9 cellular contexts compared by ENCODE assay signal in the genomic region with DNA sequence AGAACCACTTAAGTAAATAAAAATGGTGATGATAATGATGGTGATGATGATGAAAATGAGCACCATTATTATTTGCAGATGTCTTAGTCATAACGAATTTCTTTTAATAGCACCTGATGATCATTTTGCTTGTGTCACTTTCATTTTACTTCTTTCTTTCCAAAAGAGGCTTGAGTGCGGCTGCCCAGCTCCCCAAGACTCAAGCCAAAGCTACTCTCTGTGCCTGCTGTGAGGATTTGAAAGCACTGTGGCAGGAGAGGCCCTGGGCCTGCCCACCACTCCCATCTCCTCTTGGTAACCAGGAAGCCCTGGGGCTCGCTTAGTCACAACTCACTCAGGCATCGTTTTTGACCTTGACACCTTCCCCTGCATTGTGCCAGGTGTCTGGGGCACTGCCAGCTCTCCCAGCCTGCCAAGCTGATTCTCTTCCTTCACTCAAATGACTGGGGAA. TPM values are rescaled to one million over a fixed set of nuclear protein-coding genes. Genes with fewer than 3 reads are reported as not detected.
DNase-seq lines count a peak whose midpoint lies in the region; ATAC-seq, FAIRE-seq and TF ChIP-seq lines count a peak whose summit lies in the region.
"Had no signal": no experiment of that assay in that cellular context is flagged by ENCODE, and none has a peak within 500 bp of the region (broad histone marks: within the 10 kb centered on the region; RNA-seq: fewer than 3 reads in every experiment).

No MANE protein-coding gene starts in this region.

- H3K9ac ChIP-seq in HepG2 (ENCODE audit: insufficient read depth, low read depth, low read length) = no peak overlapping the region

- intact Hi-C loops in HepG2 (cut with micrococcal nuclease; ENCODE audit: unreplicated experiment) = no loop called here
- intact Hi-C loops in activated T-helper 1 cell treated with anti-CD3 and anti-CD28 coated beads, Interleukin-12 subunit alpha, Interleukin-12 subunit beta, Interleukin-2, Interleukin-4 antibody, amounts not matched to agents 30 ng/mL and 10 ng/mL and 1 ng/mL, durations not matched to agents 14 hours and 24 hours and 36 hours (cut with micrococcal nuclease) = no loop called here

- no peaks in the 10 kb centered on the region for H3K9me3 ChIP-seq in HepG2 (ENCODE audit: low read length)

- POLR2A ChIA-PET in HepG2 (lab: Yijun Ruan, JAX) = no interaction called here

- H3K27ac ChIP-seq in HepG2 (ENCODE audit: extremely low read length, insufficient read depth, low read length) = no peak overlapping the region

- H3K79me2 ChIP-seq in HepG2 (ENCODE audit: insufficient read depth, low read length) = no peaks in the 10 kb centered on the region

- no peak overlapping the region for H3K4me2 ChIP-seq in HepG2 (ENCODE audit: low read depth, low read length)

- peak; percentile 67 for DNase-seq in ELR (ENCODE audit: low read depth)
- peak; percentile 49 for DNase-seq in SHP77 treated with DMSO at 0.1 percent for 48 hours (lab: John Stamatoyannopoulos, UW)
- DNase-seq in HepG2 (ENCODE audit: low spot score) = no peak
- no peak for DNase-seq in NAMALWA (ENCODE audit: low spot score)
- no peak for DNase-seq in activated T-helper 1 cell treated with anti-CD3 and anti-CD28 coated beads, Interleukin-12 subunit alpha, Interleukin-12 subunit beta, Interleukin-2, Interleukin-4 antibody, amounts not matched to agents 30 ng/mL and 10 ng/mL and 1 ng/mL, durations not matched to agents 14 hours and 24 hours and 36 hours (ENCODE audit: low spot score)
- DNase-seq in stimulated activated naive B cell treated with anti-CD40 and anti-IgM and Interleukin-4, amounts not matched to agents 10 μg/mL and 1 μg/mL and 100 μg/mL, for 72 hours = no peak

- no peak overlapping the region for H3K4me3 ChIP-seq in HepG2 (replicated peaks in 1 of 3; ENCODE audit: insufficient read depth in 1 of 3, low read depth in 2 of 3, low read length in 3 of 3)

- TF ChIP-seq CTCF in HepG2 (CRISPR knock-in tag; IDR thresholded peaks at IDR 0.05) = no peak

- peaks cover 6% of the 10 kb centered on the region for H3K27me3 Mint-ChIP-seq in activated T-helper 1 cell treated with anti-CD3 and anti-CD28 coated beads, Interleukin-12 subunit alpha, Interleukin-12 subunit beta, Interleukin-2, Interleukin-4 antibody, amounts not matched to agents 30 ng/mL and 10 ng/mL and 1 ng/mL, durations not matched to agents 14 hours and 24 hours and 36 hours (ENCODE audit: insufficient read depth)
- peaks cover 15 to 23% of the 10 kb centered on the region in 2 donors for H3K27me3 Mint-ChIP-seq in stimulated activated naive B cell treated with anti-CD40 and anti-IgM and Interleukin-4, amounts not matched to agents 10 μg/mL and 1 μg/mL and 100 μg/mL, for 72 hours

- no peaks in the 10 kb centered on the region for H3K36me3 Mint-ChIP-seq in activated T-helper 1 cell treated with anti-CD3 and anti-CD28 coated beads, Interleukin-12 subunit alpha, Interleukin-12 subunit beta, Interleukin-2, Interleukin-4 antibody, amounts not matched to agents 30 ng/mL and 10 ng/mL and 1 ng/mL, durations not matched to agents 14 hours and 24 hours and 36 hours (ENCODE audit: low read depth)
- peaks cover 0 to 4% of the 10 kb centered on the region in 2 donors for H3K36me3 Mint-ChIP-seq in stimulated activated naive B cell treated with anti-CD40 and anti-IgM and Interleukin-4, amounts not matched to agents 10 μg/mL and 1 μg/mL and 100 μg/mL, for 72 hours

- no TSS peak for BruUV-seq in HepG2 (replicated peaks; lab: Mats Ljungman, UMichigan)

- TF ChIP-seq EP300 in HepG2 (IDR thresholded peaks at IDR 0.05; ENCODE audit: low read depth in 2 of 2, low read length in 2 of 2) (no peak), HepG2 (CRISPR knock-in tag; IDR thresholded peaks at IDR 0.05; ENCODE audit: borderline replicate concordance) (no peak)

- peaks cover 59% of the 10 kb centered on the region for H3K4me1 ChIP-seq in HepG2 (ENCODE audit: insufficient read depth, low read length)

- FAIRE-seq in HepG2 (lab: Jason Lieb, UNC) = no peak
- FAIRE-seq: TTC549 had no signal

- no peak overlapping the region for H2AFZ ChIP-seq in HepG2 (ENCODE audit: low read length)

- TF ChIP-seq POLR2A in HepG2 (IDR thresholded peaks at IDR 0.05; ENCODE audit: insufficient read depth in 1 of 2, low read depth in 2 of 2, low read length in 2 of 2) = no peak

- CTCF ChIA-PET in HepG2 (lab: Yijun Ruan, JAX; ENCODE audit: low intra/inter-chr PET ratio, low total read pairs) = no interaction called here

- no peak overlapping the region for H3K4me3 Mint-ChIP-seq in activated T-helper 1 cell treated with anti-CD3 and anti-CD28 coated beads, Interleukin-12 subunit alpha, Interleukin-12 subunit beta, Interleukin-2, Interleukin-4 antibody, amounts not matched to agents 30 ng/mL and 10 ng/mL and 1 ng/mL, durations not matched to agents 14 hours and 24 hours and 36 hours
- no peak overlapping the region for H3K4me3 Mint-ChIP-seq in stimulated activated naive B cell treated with anti-CD40 and anti-IgM and Interleukin-4, amounts not matched to agents 10 μg/mL and 1 μg/mL and 100 μg/mL, for 72 hours

- WGBS in HepG2 (ENCODE audit: low lambda C conversion rate) = 7% methylated on average over 4 of the region's 4 CpGs

- TF ChIP-seq RAD21 in HepG2 (CRISPR knock-in tag; IDR thresholded peaks at IDR 0.05) = no peak

- H3K27me3 ChIP-seq in HepG2 (ENCODE audit: control insufficient read depth in 1 of 2, insufficient read depth in 2 of 2, low read length in 2 of 2) = peaks cover 0 to 8% of the 10 kb centered on the region in 2 experiments; a peak in 1 of 5 replicates

- no peaks in the 10 kb centered on the region for H3K36me3 ChIP-seq in HepG2 (replicated peaks in 1 of 2; ENCODE audit: control insufficient read depth in 1 of 2, insufficient read depth in 2 of 2, low read length in 2 of 2)

- H3K9me3 Mint-ChIP-seq in activated T-helper 1 cell treated with anti-CD3 and anti-CD28 coated beads, Interleukin-12 subunit alpha, Interleukin-12 subunit beta, Interleukin-2, Interleukin-4 antibody, amounts not matched to agents 30 ng/mL and 10 ng/mL and 1 ng/mL, durations not matched to agents 14 hours and 24 hours and 36 hours = no peaks in the 10 kb centered on the region
- no peaks in the 10 kb centered on the region for H3K9me3 Mint-ChIP-seq in stimulated activated naive B cell treated with anti-CD40 and anti-IgM and Interleukin-4, amounts not matched to agents 10 μg/mL and 1 μg/mL and 100 μg/mL, for 72 hours

- peaks cover 8% of the 10 kb centered on the region for H3K4me1 Mint-ChIP-seq in activated T-helper 1 cell treated with anti-CD3 and anti-CD28 coated beads, Interleukin-12 subunit alpha, Interleukin-12 subunit beta, Interleukin-2, Interleukin-4 antibody, amounts not matched to agents 30 ng/mL and 10 ng/mL and 1 ng/mL, durations not matched to agents 14 hours and 24 hours and 36 hours (ENCODE audit: low read depth)
- H3K4me1 Mint-ChIP-seq in stimulated activated naive B cell treated with anti-CD40 and anti-IgM and Interleukin-4, amounts not matched to agents 10 μg/mL and 1 μg/mL and 100 μg/mL, for 72 hours = peaks cover 0 to 2% of the 10 kb centered on the region in 2 donors

- ATAC-seq in HG03521 (IDR thresholded peaks at IDR 0.05; ENCODE audit: unreplicated experiment) (peak; percentile 48), HepG2 (no peak; the same call in 1 of the 3 replicates), HG03354 (IDR thresholded peaks at IDR 0.05; ENCODE audit: poor library complexity, severe bottlenecking, unreplicated experiment) (no peak)
- no peak for ATAC-seq in stimulated activated naive B cell treated with anti-CD40 and anti-IgM and Interleukin-4, amounts not matched to agents 10 μg/mL and 1 μg/mL and 100 μg/mL, for 72 hours (replicated peaks)

- H3K27ac Mint-ChIP-seq in activated T-helper 1 cell treated with anti-CD3 and anti-CD28 coated beads, Interleukin-12 subunit alpha, Interleukin-12 subunit beta, Interleukin-2, Interleukin-4 antibody, amounts not matched to agents 30 ng/mL and 10 ng/mL and 1 ng/mL, durations not matched to agents 14 hours and 24 hours and 36 hours = no peak overlapping the region
- H3K27ac Mint-ChIP-seq in stimulated activated naive B cell treated with anti-CD40 and anti-IgM and Interleukin-4, amounts not matched to agents 10 μg/mL and 1 μg/mL and 100 μg/mL, for 72 hours = no peak overlapping the region

- in situ Hi-C loops in HepG2 (cut with HindIII; ENCODE audit: extremely low pct_ligation_motif_present, low pct_unique_long_range_greater_than_20kb) = no loop called here

- no peaks in the 10 kb centered on the region for H4K20me1 ChIP-seq in HepG2 (ENCODE audit: insufficient read depth, low read length)

TF ChIP-seq in HepG2, 621 proteins besides CTCF, POLR2A, EP300 and RAD21 (continues in another document):
- TF ChIP-seq ZFP82 (CRISPR knock-in tag; IDR thresholded peaks at IDR 0.05; ENCODE audit: borderline replicate concordance) (no peak), MEF2D (CRISPR knock-in tag; IDR thresholded peaks at IDR 0.05) (no peak), ZNF749 (CRISPR knock-in tag; IDR thresholded peaks at IDR 0.05; ENCODE audit: borderline replicate concordance) (no peak)

RNA-seq across cellular contexts. Expression of a gene that starts 41.2 kb away (rescaled TPM):
- 6,902 and 7,071 TPM in 2 replicates for total RNA-seq in HepG2 (2016; rRNA removed; fragmentation: Illumina TruSeq; extraction: Trizol)
- total RNA-seq in HepG2 (2016; cell fraction: cytosol; rRNA removed; fragmentation: Illumina TruSeq; extraction: Trizol; ENCODE audit: low read depth) = 11,484 and 12,287 TPM in 2 replicates
- total RNA-seq in HepG2 (2016; cell fraction: insoluble cytoplasmic fraction; rRNA removed; fragmentation: Illumina TruSeq; extraction: Trizol) = 6,918 and 7,424 TPM in 2 replicates
- total RNA-seq in HepG2 (2016; cell fraction: membrane; rRNA removed; fragmentation: Illumina TruSeq; extraction: Trizol) = 16,795 and 17,457 TPM in 2 replicates
- total RNA-seq in HepG2 (2016; cell fraction: nucleus; rRNA removed; fragmentation: Illumina TruSeq; extraction: Trizol) = 2,427 and 2,707 TPM in 2 replicates
- 7,317 and 7,910 TPM in 2 replicates for polyA plus RNA-seq in HepG2 (2011; rRNA removed)
- 3,435 and 3,576 TPM in 2 replicates for polyA plus RNA-seq in HepG2 (2011; cell fraction: cytosol; rRNA removed)
- polyA plus RNA-seq in HepG2 (2011; cell fraction: nucleus; rRNA removed) = 934 and 1,174 TPM in 2 replicates
- polyA plus RNA-seq in HepG2 (2012) = 7,692 and 8,090 TPM in 2 replicates
- 11,969 and 13,234 TPM in 2 replicates for polyA plus RNA-seq in HepG2 (2016; cell fraction: cytosol; fragmentation: Illumina TruSeq; extraction: Trizol; ENCODE audit: low read depth)
- polyA plus RNA-seq in HepG2 (2016; cell fraction: insoluble cytoplasmic fraction; fragmentation: Illumina TruSeq; extraction: Trizol; ENCODE audit: low read depth) = 6,005 and 6,067 TPM in 2 replicates
- polyA plus RNA-seq in HepG2 (2016; cell fraction: membrane; fragmentation: Illumina TruSeq; extraction: Trizol; ENCODE audit: low read depth) = 14,650 and 14,956 TPM in 2 replicates
- 4,147 and 4,271 TPM in 2 replicates for polyA plus RNA-seq in HepG2 (2016; cell fraction: nucleus; fragmentation: Illumina TruSeq; extraction: Trizol; ENCODE audit: insufficient read depth, low read depth)
- 537 and 682 TPM in 2 replicates for polyA minus RNA-seq in HepG2 (2011; rRNA and poly(A)+ RNA removed; ENCODE audit: low replicate concordance)
- polyA minus RNA-seq in HepG2 (2011; cell fraction: cytosol; rRNA and poly(A)+ RNA removed) = 1,971 TPM in 2 replicates
- polyA minus RNA-seq in HepG2 (2011; cell fraction: nucleus; rRNA and poly(A)+ RNA removed) = 601 and 721 TPM in 2 replicates
- 2,803 and 2,922 TPM in 2 replicates for total RNA-seq in activated T-helper 1 cell treated with anti-CD3 and anti-CD28 coated beads, Interleukin-12 subunit alpha, Interleukin-12 subunit beta, Interleukin-2, Interleukin-4 antibody, amounts not matched to agents 30 ng/mL and 10 ng/mL and 1 ng/mL, durations not matched to agents 14 hours and 24 hours and 36 hours

Comparison
In these comparisons a context has a peak if more than half of its experiments do, and no peak if none do; other contexts are left out.
1. DNase-seq: peak in ELR (single experiment) and SHP77 treated with DMSO at 0.1 percent for 48 hours (single experiment); none in HepG2 (single experiment), NAMALWA (single experiment), activated T-helper 1 cell treated with anti-CD3 and anti-CD28 coated beads, Interleukin-12 subunit alpha, Interleukin-12 subunit beta, Interleukin-2, Interleukin-4 antibody, amounts not matched to agents 30 ng/mL and 10 ng/mL and 1 ng/mL, durations not matched to agents 14 hours and 24 hours and 36 hours (single experiment) and stimulated activated naive B cell treated with anti-CD40 and anti-IgM and Interleukin-4, amounts not matched to agents 10 μg/mL and 1 μg/mL and 100 μg/mL, for 72 hours (single experiment).